ENCODE assay signal across 19 cellular contexts in genomic region chr2:37633234-37633633, GRCh38.
"Had no signal": no experiment of that assay in that cellular context is flagged by ENCODE, and none has a peak within 500 bp of the region (broad histone marks: within the 10 kb centered on the region; RNA-seq: fewer than 3 reads in every experiment).

No MANE protein-coding gene starts in this region.

- DNase-seq: activated CD4-positive, alpha-beta T cell treated with anti-CD3 and anti-CD28 coated beads for 1 hour; activated naive CD4-positive, alpha-beta T cell; cerebellar nuclear complex; effector CD4-positive, alpha-beta T cell; foreskin fibroblast; islet precursor cell; left colon; lower lobe of right lung; nephron progenitor cell; occipital lobe; posterior cingulate gyrus; stimulated activated naive CD8-positive, alpha-beta T cell treated with anti-CD3 and anti-CD28 coated beads, Interleukin-15, amount 100 ng/mL, for 72 hours; T-helper 2 cell; trophoblast cell; WERI-Rb-1 had no signal

- H3K36me3 Mint-ChIP-seq: mesothelial cell of epicardium had no signal

- H3K4me3 ChIP-seq: ascending aorta, hepatocyte, lower lobe of right lung, suprapubic skin had no signal

- H3K4me1 Mint-ChIP-seq: nephron progenitor cell had no signal

- H3K4me3 Mint-ChIP-seq: mesothelial cell of epicardium, nephron progenitor cell had no signal

- H3K36me3 ChIP-seq: ascending aorta, lower lobe of right lung, suprapubic skin, WERI-Rb-1 had no signal

- H3K9me3 ChIP-seq: ascending aorta, lower lobe of right lung, suprapubic skin had no signal

- H3K27me3 ChIP-seq: ascending aorta, hepatocyte, suprapubic skin had no signal

- H3K27me3 Mint-ChIP-seq: stimulated activated naive CD8-positive, alpha-beta T cell treated with anti-CD3 and anti-CD28 coated beads, Interleukin-15, amount 100 ng/mL, for 72 hours had no signal

- ATAC-seq: left colon; lower lobe of right lung; stimulated activated naive CD8-positive, alpha-beta T cell treated with anti-CD3 and anti-CD28 coated beads, Interleukin-15, amount 100 ng/mL, for 72 hours had no signal

- H3K27ac Mint-ChIP-seq: mesothelial cell of epicardium; stimulated activated naive CD8-positive, alpha-beta T cell treated with anti-CD3 and anti-CD28 coated beads, Interleukin-15, amount 100 ng/mL, for 72 hours had no signal

- H3K27ac ChIP-seq: ascending aorta, hepatocyte, lower lobe of right lung, suprapubic skin, WERI-Rb-1 had no signal

- H3K9me3 Mint-ChIP-seq: mesothelial cell of epicardium; nephron progenitor cell; stimulated activated naive CD8-positive, alpha-beta T cell treated with anti-CD3 and anti-CD28 coated beads, Interleukin-15, amount 100 ng/mL, for 72 hours had no signal
